Comparison of ENCODE assay signal across 14 cellular contexts in the genomic region with DNA sequence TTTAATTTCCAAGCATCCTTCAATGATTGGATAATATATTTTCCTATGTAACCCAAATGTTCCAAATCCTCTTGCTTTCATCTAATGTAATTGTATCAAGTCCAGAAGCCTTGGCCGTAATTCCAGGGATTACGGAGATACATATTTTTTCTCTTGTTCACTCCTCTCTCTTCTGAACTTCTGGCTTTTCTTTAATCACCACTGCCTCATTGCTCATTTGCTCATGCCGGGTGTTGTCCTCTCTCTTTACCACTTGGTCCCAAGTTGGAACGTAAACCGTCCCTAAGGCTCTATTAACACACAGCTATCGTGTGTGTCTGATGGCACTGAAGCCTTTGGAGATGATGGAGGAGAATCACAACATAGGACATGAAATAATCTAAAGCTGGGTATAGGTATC.
DNase-seq lines count a peak whose midpoint lies in the region; ATAC-seq and TF ChIP-seq lines count a peak whose summit lies in the region.
"Had no signal": no experiment of that assay in that cellular context is flagged by ENCODE, and none has a peak within 500 bp of the region (broad histone marks: within the 10 kb centered on the region; RNA-seq: fewer than 3 reads in every experiment).

No MANE protein-coding gene starts in this region.

- DNase-seq in cardiac fibroblast (ENCODE audit: low read depth in 2 of 2) (peak; percentile 62 to 65), right atrium auricular region (ENCODE audit: low spot score) (no peak), gastrocnemius medialis (no peak), C1 segment of cervical spinal cord (lab: John Stamatoyannopoulos, UW) (no peak)
- no peak for DNase-seq in stimulated activated CD4-positive, alpha-beta T cell treated with anti-CD3 and anti-CD28 coated beads, Interleukin-2, amount 100 ng/mL, for 24 hours
- DNase-seq in effector CD8-positive, alpha-beta T cell (lab: John Stamatoyannopoulos, UW), result no peak
- DNase-seq: activated CD4-positive, alpha-beta T cell treated with anti-CD3 and anti-CD28 coated beads for 48 hours; activated T-cell treated with anti-CD3 and anti-CD28 coated beads, Interleukin-2, amount 50 U/mL, for 24 hours; NCI-H1092 treated with DMSO at 0.1 percent for 48 hours; stimulated activated CD4-positive, alpha-beta T cell treated with anti-CD3 and anti-CD28 coated beads, Interleukin-15, amount 100 ng/mL, for 24 hours; T1000 had no signal

- H3K36me3 ChIP-seq in ACC112 (ENCODE audit: insufficient read depth, low read length) (no peaks in the 10 kb centered on the region), right atrium auricular region (no peaks in the 10 kb centered on the region), gastrocnemius medialis (no peaks in the 10 kb centered on the region)
- H3K36me3 ChIP-seq: tibial nerve had no signal

- intact Hi-C loops in gastrocnemius medialis (cut with DNase I; ENCODE audit: low total_unique reads), result loop anchor here (5.0 kb wide), 1 partner anchor 192 kb away; no protein-coding TSS in a partner anchor

- H2AFZ ChIP-seq in ACC112 (ENCODE audit: low read length, unreplicated experiment), result peak overlapping the region; percentile 34

- ATAC-seq in gastrocnemius medialis, result no peak
- ATAC-seq in HG02938 (IDR thresholded peaks at IDR 0.05; ENCODE audit: unreplicated experiment), result no peak

- in situ Hi-C loops in gastrocnemius medialis (cut with MboI; ENCODE audit: low sequenced_read_pairs in 4 of 4), result loop anchor here in 1 of 4 donors (10.0 kb wide), 1 partner anchor 189 kb away; the partner anchor contains the start of gene COL3A1

- TF ChIP-seq POLR2A in gastrocnemius medialis (IDR thresholded peaks at IDR 0.05), result no peak

- no peak for TF ChIP-seq CTCF in cardiac fibroblast (IDR thresholded peaks at IDR 0.05; ENCODE audit: low read depth, low read length)
- TF ChIP-seq CTCF in right atrium auricular region (IDR thresholded peaks at IDR 0.05), result no peak
- TF ChIP-seq CTCF in gastrocnemius medialis (IDR thresholded peaks at IDR 0.05 in 4 of 5, conservative IDR thresholded peaks at IDR 0.05 in 1 of 5), result no peak

- H3K4me3 ChIP-seq in ACC112 (ENCODE audit: low read depth, low read length) (no peak overlapping the region), cardiac fibroblast (replicated peaks in 1 of 2; ENCODE audit: low read depth in 2 of 2, low read length in 2 of 2) (no peak overlapping the region), right atrium auricular region (no peak overlapping the region), gastrocnemius medialis (no peak overlapping the region)
- H3K4me3 ChIP-seq: tibial nerve had no signal

- H3K9me3 ChIP-seq in right atrium auricular region, result no peaks in the 10 kb centered on the region
- no peaks in the 10 kb centered on the region for H3K9me3 ChIP-seq in gastrocnemius medialis
- H3K9me3 ChIP-seq: tibial nerve had no signal

- H3K79me2 ChIP-seq in ACC112 (ENCODE audit: control insufficient read depth, insufficient read depth, low read length, unreplicated experiment), result no peaks in the 10 kb centered on the region

- H3K4me1 ChIP-seq in ACC112 (ENCODE audit: control insufficient read depth, insufficient read depth, low read length, unreplicated experiment), result peaks cover 55% of the 10 kb centered on the region
- no peaks in the 10 kb centered on the region for H3K4me1 ChIP-seq in right atrium auricular region
- H3K4me1 ChIP-seq in gastrocnemius medialis, result peaks cover 0 to 3% of the 10 kb centered on the region in 2 donors

- H3K27me3 ChIP-seq in ACC112 (ENCODE audit: insufficient read depth, low read length) (no peaks in the 10 kb centered on the region), right atrium auricular region (no peaks in the 10 kb centered on the region), gastrocnemius medialis (no peaks in the 10 kb centered on the region)
- H3K27me3 ChIP-seq: tibial nerve had no signal

- H3K27ac ChIP-seq in ACC112 (ENCODE audit: low read depth, low read length), result peak overlapping the region; percentile 91
- peak overlapping the region; percentile 57 to 79 for H3K27ac ChIP-seq in right atrium auricular region
- peak overlapping the region; percentile 14 to 55 (median 49) for H3K27ac ChIP-seq in gastrocnemius medialis

Comparison
In these comparisons a context has a peak if more than half of its experiments do, and no peak if none do; other contexts are left out.
1. DNase-seq: peak in cardiac fibroblast (2 of 2); none in right atrium auricular region (single experiment), gastrocnemius medialis (0 of 2), stimulated activated CD4-positive, alpha-beta T cell treated with anti-CD3 and anti-CD28 coated beads, Interleukin-2, amount 100 ng/mL, for 24 hours (0 of 2), effector CD8-positive, alpha-beta T cell (single experiment) and C1 segment of cervical spinal cord (0 of 14).
2. Peak in every context shown above with its lines, with median percentiles within 50 percentile points of each other: H3K27ac ChIP-seq.